ENCODE assay signal across 26 cellular contexts in genomic region chr3:123997543-123997942, GRCh38. TPM values are rescaled to one million over a fixed set of nuclear protein-coding genes. Genes with fewer than 3 reads are reported as not detected.
DNase-seq lines count a peak whose midpoint lies in the region; ATAC-seq, FAIRE-seq and TF ChIP-seq lines count a peak whose summit lies in the region.
"Had no signal": no experiment of that assay in that cellular context is flagged by ENCODE, and none has a peak within 500 bp of the region (broad histone marks: within the 10 kb centered on the region; RNA-seq: fewer than 3 reads in every experiment).

No MANE protein-coding gene starts in this region.

- peaks cover 21% of the 10 kb centered on the region for H3K4me1 Mint-ChIP-seq in HFFc6 (ENCODE audit: low read depth)
- H3K4me1 Mint-ChIP-seq in activated naive CD8-positive, alpha-beta T cell treated with anti-CD3 and anti-CD28 coated beads for 36 hours = no peaks in the 10 kb centered on the region
- H3K4me1 Mint-ChIP-seq: CD4-positive, alpha-beta memory T cell had no signal

- no peak overlapping the region for H3K4me3 ChIP-seq in bronchial epithelial cell (ENCODE audit: low read depth, low read length)
- H3K4me3 ChIP-seq in tibial artery = no peak overlapping the region
- H3K4me3 ChIP-seq: A549; BLaER1 treated with 17β-estradiol and CSF1 and Interleukin-3, amounts not matched to agents 10 nM and 100 nM had no signal

- DNase-seq in AG20443 (ENCODE audit: low spot score) (peak; percentile 50), HFFc6 (peak; percentile 30), bronchial epithelial cell (ENCODE audit: low read depth) (no peak), tibial artery (no peak), NCI-H2081 (lab: John Stamatoyannopoulos, UW) (no peak)
- no peak for DNase-seq in activated CD4-positive, alpha-beta T cell treated with anti-CD3 and anti-CD28 coated beads for 1 hour
- no peak for DNase-seq in activated naive CD8-positive, alpha-beta T cell treated with anti-CD3 and anti-CD28 coated beads for 36 hours
- DNase-seq: CD4-positive, alpha-beta memory T cell; DND-41; KBM-7; NCI-H1092; NCI-H1436 treated with DMSO at 0.1 percent for 48 hours; NCI-H1930; NCI-H2171 treated with DMSO at 0.1 percent for 48 hours; NCI-H524 treated with DMSO at 0.1 percent for 48 hours; NCI-H82 had no signal

- H3K27me3 Mint-ChIP-seq in HFFc6 (ENCODE audit: insufficient read depth) = no peaks in the 10 kb centered on the region; the same call in 1 of the 2 replicates
- H3K27me3 Mint-ChIP-seq in activated naive CD8-positive, alpha-beta T cell treated with anti-CD3 and anti-CD28 coated beads for 36 hours = peaks cover 29% of the 10 kb centered on the region

- H3K9me3 ChIP-seq in tibial artery = no peaks in the 10 kb centered on the region

- no peak for ATAC-seq in HG03457 (IDR thresholded peaks at IDR 0.05; ENCODE audit: unreplicated experiment)
- ATAC-seq: A549, HepG2, Panc1 had no signal

- H3K27ac ChIP-seq in tibial artery = peak overlapping the region; percentile 59 to 73
- H3K27ac ChIP-seq: A549; BLaER1 treated with 17β-estradiol and CSF1 and Interleukin-3, amounts not matched to agents 10 nM and 100 nM; HL-60 had no signal

- H3K27me3 ChIP-seq in bronchial epithelial cell (ENCODE audit: control insufficient read depth, insufficient read depth, low read length) (peaks cover 3% of the 10 kb centered on the region), tibial artery (no peaks in the 10 kb centered on the region)
- H3K27me3 ChIP-seq: BLaER1 treated with 17β-estradiol and CSF1 and Interleukin-3, amounts not matched to agents 10 nM and 100 nM had no signal

- peak overlapping the region; percentile 42; the same call in 1 of the 2 replicates for H3K4me3 Mint-ChIP-seq in HFFc6
- no peak overlapping the region for H3K4me3 Mint-ChIP-seq in activated naive CD8-positive, alpha-beta T cell treated with anti-CD3 and anti-CD28 coated beads for 36 hours
- H3K4me3 Mint-ChIP-seq: CD4-positive, alpha-beta memory T cell had no signal

- FAIRE-seq in bronchial epithelial cell (lab: Jason Lieb, UNC) = peak; percentile 81
- FAIRE-seq: A549, G401.6, GM19239, H54, HepG2 had no signal

- intact Hi-C loops in tibial artery (cut with DNase I; ENCODE audit: low total_unique reads) = no loop called here

- H3K36me3 ChIP-seq in bronchial epithelial cell (ENCODE audit: control insufficient read depth, insufficient read depth, low read length) = no peaks in the 10 kb centered on the region
- no peaks in the 10 kb centered on the region for H3K36me3 ChIP-seq in tibial artery
- H3K36me3 ChIP-seq: BLaER1 treated with 17β-estradiol and CSF1 and Interleukin-3, amounts not matched to agents 10 nM and 100 nM had no signal

- peak overlapping the region; percentile 64; the same call in 1 of the 2 replicates for H3K27ac Mint-ChIP-seq in HFFc6
- no peak overlapping the region for H3K27ac Mint-ChIP-seq in activated naive CD8-positive, alpha-beta T cell treated with anti-CD3 and anti-CD28 coated beads for 36 hours
- H3K27ac Mint-ChIP-seq: CD4-positive, alpha-beta memory T cell had no signal

- peaks cover 0 to 30% (median 4%) of the 10 kb centered on the region in 4 donors for H3K4me1 ChIP-seq in tibial artery
- H3K4me1 ChIP-seq: A549 had no signal

- H3K36me3 Mint-ChIP-seq in HFFc6 (ENCODE audit: low read depth) = no peaks in the 10 kb centered on the region
- no peaks in the 10 kb centered on the region for H3K36me3 Mint-ChIP-seq in activated naive CD8-positive, alpha-beta T cell treated with anti-CD3 and anti-CD28 coated beads for 36 hours

- no peaks in the 10 kb centered on the region for H3K9me3 Mint-ChIP-seq in HFFc6
- H3K9me3 Mint-ChIP-seq in activated naive CD8-positive, alpha-beta T cell treated with anti-CD3 and anti-CD28 coated beads for 36 hours = no peaks in the 10 kb centered on the region

- TF ChIP-seq CTCF in HFFc6 (IDR thresholded peaks at IDR 0.05) = no peak
- TF ChIP-seq CTCF in bronchial epithelial cell (IDR thresholded peaks at IDR 0.05; ENCODE audit: insufficient read depth, low read length, severe bottlenecking) = no peak
- TF ChIP-seq CTCF in tibial artery (IDR thresholded peaks at IDR 0.05) = no peak

RNA-seq across cellular contexts. Expression of gene ROPN1, which starts 5.6 kb away (rescaled TPM):
- total RNA-seq in HFFc6 (2021; fragmentation: NEBNext Ultra II Directional; extraction: Animal tissue kit (Norgen Biotek cat#: 25700)) = not detected
- total RNA-seq in bronchial epithelial cell = not detected in 2 replicates
- not detected for total RNA-seq in activated naive CD8-positive, alpha-beta T cell treated with anti-CD3 and anti-CD28 coated beads for 36 hours
- total RNA-seq: CD4-positive, alpha-beta memory T cell; HepG2; HT-29 had no signal

RNA-seq across cellular contexts. Expression of gene KALRN, which starts 35.6 kb away (rescaled TPM):
- 1 to 10 TPM; 1.9 to 5.6 (median 2.4) TPM for total RNA-seq in HFFc6 (2021; fragmentation: NEBNext Ultra II Directional; extraction: Animal tissue kit (Norgen Biotek cat#: 25700))
- total RNA-seq in bronchial epithelial cell = 1.8 and 7.3 TPM in 2 replicates
- 1 to 10 TPM; 5.9 to 6.9 TPM for total RNA-seq in activated naive CD8-positive, alpha-beta T cell treated with anti-CD3 and anti-CD28 coated beads for 36 hours

RNA-seq across cellular contexts. Expression of gene CCDC14, which starts 36.5 kb away (rescaled TPM):
- 10 to 100 TPM; 25.8 to 39.7 (median 36.3) TPM for total RNA-seq in HFFc6 (2021; fragmentation: NEBNext Ultra II Directional; extraction: Animal tissue kit (Norgen Biotek cat#: 25700))
- 17.1 and 17.3 TPM in 2 replicates for total RNA-seq in bronchial epithelial cell
- total RNA-seq in activated naive CD8-positive, alpha-beta T cell treated with anti-CD3 and anti-CD28 coated beads for 36 hours = 10 to 100 TPM; 36.3 to 40.5 TPM

Comparison
In these comparisons a context has a peak if more than half of its experiments do, and no peak if none do; other contexts are left out.
1. DNase-seq: peak in AG20443 (single experiment) and HFFc6 (single experiment); none in bronchial epithelial cell (single experiment), tibial artery (0 of 2), activated CD4-positive, alpha-beta T cell treated with anti-CD3 and anti-CD28 coated beads for 1 hour (single experiment), activated naive CD8-positive, alpha-beta T cell treated with anti-CD3 and anti-CD28 coated beads for 36 hours (single experiment) and NCI-H2081 (0 of 2).